Comparison of ENCODE assay signal across 29 cellular contexts in the genomic region with DNA sequence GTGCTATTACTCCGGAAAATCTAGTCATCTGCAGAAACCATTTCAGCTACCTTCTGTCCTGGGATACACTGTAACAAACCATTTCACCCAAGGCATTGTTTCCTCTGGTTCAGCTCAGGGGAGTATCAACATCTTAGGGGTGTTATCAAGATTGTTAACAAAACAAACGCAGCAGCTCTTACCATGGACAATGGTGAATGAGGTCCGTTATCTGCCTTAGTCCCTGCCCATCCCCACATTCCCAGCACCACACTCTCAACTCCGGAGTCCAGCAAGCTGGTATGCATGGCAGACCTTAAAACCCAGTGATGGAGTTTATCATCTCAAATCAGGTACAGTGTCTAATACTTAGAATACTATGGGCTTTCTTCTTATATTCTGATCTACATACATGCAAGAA.
"Had no signal": no experiment of that assay in that cellular context is flagged by ENCODE, and none has a peak within 500 bp of the region (broad histone marks: within the 10 kb centered on the region; RNA-seq: fewer than 3 reads in every experiment).

No MANE protein-coding gene starts in this region.

- H3K9me3 ChIP-seq: ascending aorta, breast epithelium, colonic mucosa had no signal

- H3K27me3 ChIP-seq: ascending aorta, breast epithelium, cardiac muscle cell, colonic mucosa had no signal

- H3K4me1 ChIP-seq: ascending aorta, breast epithelium, colonic mucosa had no signal

- H3K4me3 Mint-ChIP-seq: activated CD4-positive, alpha-beta memory T cell treated with anti-CD3 and anti-CD28 coated beads for 36 hours; activated CD4-positive, alpha-beta T cell treated with anti-CD3 and anti-CD28 coated beads for 36 hours; activated CD4-positive, alpha-beta T cell treated with anti-CD3 and anti-CD28 coated beads, Interleukin-2, amount 10 ng/mL, durations not matched to agents 24 days and 14 days; activated CD8-positive, alpha-beta T cell treated with anti-CD3 and anti-CD28 coated beads, Interleukin-2, amount 10 ng/mL, durations not matched to agents 7 days and 5 days; activated naive CD4-positive, alpha-beta T cell treated with anti-CD3 and anti-CD28 coated beads, Interleukin-2, amount 10 ng/mL, durations not matched to agents 7 days and 5 days; activated naive CD8-positive, alpha-beta T cell treated with anti-CD3 and anti-CD28 coated beads, Interleukin-2, amount 10 ng/mL, durations not matched to agents 7 days and 5 days; activated T-cell treated with anti-CD3 and anti-CD28 coated beads, Interleukin-2, amount 50 U/mL, for 24 hours; activated T-cell treated with anti-CD3 and anti-CD28 coated beads, Interleukin-2, amount 50 U/mL, for 72 hours; brain; T-helper 17 cell; T-helper 2 cell treated with Interferon-gamma antibody and Interleukin-4, amounts not matched to agents 5 μg/mL and 100 μg/mL, for 36 hours had no signal

- H3K27ac ChIP-seq: ascending aorta, breast epithelium, cardiac muscle cell, colonic mucosa, WERI-Rb-1 had no signal

- H3K9me3 Mint-ChIP-seq: activated CD4-positive, alpha-beta T cell treated with anti-CD3 and anti-CD28 coated beads, Interleukin-2, amount 10 ng/mL, durations not matched to agents 24 days and 14 days had no signal

- H3K4me1 Mint-ChIP-seq: activated CD4-positive, alpha-beta T cell treated with anti-CD3 and anti-CD28 coated beads for 36 hours; activated naive CD4-positive, alpha-beta T cell treated with anti-CD3 and anti-CD28 coated beads, Interleukin-2, amount 10 ng/mL, durations not matched to agents 7 days and 5 days; activated naive CD8-positive, alpha-beta T cell treated with anti-CD3 and anti-CD28 coated beads, Interleukin-2, amount 10 ng/mL, durations not matched to agents 7 days and 5 days had no signal

- H3K27ac Mint-ChIP-seq: activated CD4-positive, alpha-beta memory T cell treated with anti-CD3 and anti-CD28 coated beads for 36 hours; activated CD4-positive, alpha-beta T cell treated with anti-CD3 and anti-CD28 coated beads for 36 hours; activated CD4-positive, alpha-beta T cell treated with anti-CD3 and anti-CD28 coated beads, Interleukin-2, amount 10 ng/mL, durations not matched to agents 24 days and 14 days; activated CD8-positive, alpha-beta T cell treated with anti-CD3 and anti-CD28 coated beads, Interleukin-2, amount 10 ng/mL, durations not matched to agents 7 days and 5 days; activated naive CD4-positive, alpha-beta T cell treated with anti-CD3 and anti-CD28 coated beads, Interleukin-2, amount 10 ng/mL, durations not matched to agents 7 days and 5 days; activated naive CD8-positive, alpha-beta T cell treated with anti-CD3 and anti-CD28 coated beads, Interleukin-2, amount 10 ng/mL, durations not matched to agents 7 days and 5 days; activated T-cell treated with anti-CD3 and anti-CD28 coated beads, Interleukin-2, amount 50 U/mL, for 24 hours; activated T-cell treated with anti-CD3 and anti-CD28 coated beads, Interleukin-2, amount 50 U/mL, for 72 hours; brain; T-helper 17 cell; T-helper 2 cell treated with Interferon-gamma antibody and Interleukin-4, amounts not matched to agents 5 μg/mL and 100 μg/mL, for 36 hours had no signal

- ATAC-seq: activated CD4-positive, alpha-beta T cell treated with anti-CD3 and anti-CD28 coated beads for 36 hours; activated CD8-positive, alpha-beta T cell treated with anti-CD3 and anti-CD28 coated beads, Interleukin-2, amount 10 ng/mL, durations not matched to agents 7 days and 5 days; activated T-cell treated with anti-CD3 and anti-CD28 coated beads, Interleukin-2, amount 50 U/mL, for 72 hours; esophagus mucosa; T-helper 17 cell had no signal

- H3K4me3 ChIP-seq: ascending aorta, breast epithelium, cardiac muscle cell, colonic mucosa had no signal

- H3K27me3 Mint-ChIP-seq: activated CD4-positive, alpha-beta memory T cell treated with anti-CD3 and anti-CD28 coated beads for 36 hours; activated CD4-positive, alpha-beta T cell treated with anti-CD3 and anti-CD28 coated beads for 36 hours; activated CD4-positive, alpha-beta T cell treated with anti-CD3 and anti-CD28 coated beads, Interleukin-2, amount 10 ng/mL, durations not matched to agents 24 days and 14 days; activated naive CD4-positive, alpha-beta T cell treated with anti-CD3 and anti-CD28 coated beads, Interleukin-2, amount 10 ng/mL, durations not matched to agents 7 days and 5 days; activated naive CD8-positive, alpha-beta T cell treated with anti-CD3 and anti-CD28 coated beads, Interleukin-2, amount 10 ng/mL, durations not matched to agents 7 days and 5 days; activated T-cell treated with anti-CD3 and anti-CD28 coated beads, Interleukin-2, amount 50 U/mL, for 24 hours; brain; T-helper 17 cell had no signal

- H3K36me3 ChIP-seq: ascending aorta, breast epithelium, cardiac muscle cell, colonic mucosa, WERI-Rb-1 had no signal

- DNase-seq: activated CD4-positive, alpha-beta memory T cell treated with anti-CD3 and anti-CD28 coated beads for 36 hours; activated CD4-positive, alpha-beta T cell treated with anti-CD3 and anti-CD28 coated beads for 36 hours; activated CD4-positive, alpha-beta T cell treated with anti-CD3 and anti-CD28 coated beads, Interleukin-2, amount 10 ng/mL, durations not matched to agents 24 days and 14 days; activated CD4-positive, CD25-positive, alpha-beta regulatory T cell; activated CD4-positive, CD25-positive, alpha-beta regulatory T cell treated with anti-CD3 and anti-CD28 coated beads, Interleukin-2, amount 50 U/mL, for 72 hours; activated CD8-positive, alpha-beta memory T cell treated with anti-CD3 and anti-CD28 coated beads, Interleukin-2, amount 50 U/mL, for 48 hours; activated CD8-positive, alpha-beta T cell treated with anti-CD3 and anti-CD28 coated beads, Interleukin-2, amount 10 ng/mL, durations not matched to agents 7 days and 5 days; activated gamma-delta T cell; activated naive CD4-positive, alpha-beta T cell; activated naive CD4-positive, alpha-beta T cell treated with anti-CD3 and anti-CD28 coated beads, Interleukin-2, amount 10 ng/mL, durations not matched to agents 7 days and 5 days; activated naive CD8-positive, alpha-beta T cell treated with anti-CD3 and anti-CD28 coated beads, Interleukin-2, amount 10 ng/mL, durations not matched to agents 7 days and 5 days; activated T-cell treated with anti-CD3 and anti-CD28 coated beads for 4 hours; activated T-cell treated with anti-CD3 and anti-CD28 coated beads, Interleukin-2, amount 50 U/mL, for 24 hours; activated T-cell treated with anti-CD3 and anti-CD28 coated beads, Interleukin-2, amount 50 U/mL, for 72 hours; central memory CD4-positive, alpha-beta T cell; cerebellar nuclear complex; colonic mucosa; effector CD8-positive, alpha-beta T cell; foreskin fibroblast; T-helper 1 cell; T-helper 17 cell; T1000; WERI-Rb-1 had no signal
